33 cellular contexts compared by ENCODE assay signal in the genomic region with DNA sequence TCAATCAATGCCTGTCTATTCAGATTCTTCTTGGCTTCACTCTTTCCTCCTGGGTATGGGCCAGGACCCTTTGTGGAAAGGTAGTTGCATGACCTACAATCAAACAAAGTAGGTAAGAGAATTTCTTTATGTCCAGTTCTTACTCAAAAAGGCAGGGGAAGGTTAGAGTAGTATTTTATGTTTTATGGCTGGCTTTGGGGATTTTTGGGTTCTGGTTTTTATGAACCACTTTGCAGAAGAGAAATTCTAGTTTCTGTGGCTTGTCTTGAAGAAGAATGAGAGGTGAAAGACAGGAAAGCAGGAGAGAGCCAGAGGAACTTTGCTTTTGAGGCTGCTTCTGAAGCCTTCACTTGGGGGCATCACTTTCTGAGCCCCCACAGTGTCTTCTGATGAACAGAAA. TPM values are rescaled to one million over a fixed set of nuclear protein-coding genes. Genes with fewer than 3 reads are reported as not detected.
A peak's percentile ranks its signal among the peaks of the same experiment; 100 is the strongest.
DNase-seq lines count a peak whose midpoint lies in the region; ATAC-seq, FAIRE-seq and TF ChIP-seq lines count a peak whose summit lies in the region.
"Had no signal": no experiment of that assay in that cellular context is flagged by ENCODE, and none has a peak within 500 bp of the region (broad histone marks: within the 10 kb centered on the region; RNA-seq: fewer than 3 reads in every experiment).

No MANE protein-coding gene starts in this region.

- no peak overlapping the region for H3K4me3 ChIP-seq in HepG2 (replicated peaks in 1 of 3; ENCODE audit: insufficient read depth in 1 of 3, low read depth in 2 of 3, low read length in 3 of 3)
- H3K4me3 ChIP-seq: GM23338 had no signal

- no peak for ATAC-seq in activated naive CD8-positive, alpha-beta T cell treated with anti-CD3 and anti-CD28 coated beads, Interleukin-2, amount 10 ng/mL, durations not matched to agents 7 days and 5 days (ENCODE audit: low read depth)
- ATAC-seq in activated T-helper 17 cell treated with anti-CD3 and anti-CD28 coated beads, Interleukin-2, amount 50 U/mL, for 72 hours (replicated peaks), result peak; percentile 34
- no peak for ATAC-seq in HepG2
- ATAC-seq: GM23338, Panc1, T-cell had no signal

- H3K9ac ChIP-seq in HepG2 (ENCODE audit: insufficient read depth, low read depth, low read length), result no peak overlapping the region

- peaks cover 1% of the 10 kb centered on the region for H3K4me1 Mint-ChIP-seq in activated naive CD8-positive, alpha-beta T cell treated with anti-CD3 and anti-CD28 coated beads, Interleukin-2, amount 10 ng/mL, durations not matched to agents 7 days and 5 days
- peaks cover 2% of the 10 kb centered on the region for H3K4me1 Mint-ChIP-seq in activated naive CD8-positive, alpha-beta T cell treated with anti-CD3 and anti-CD28 coated beads for 36 hours
- H3K4me1 Mint-ChIP-seq in activated T-helper 17 cell treated with anti-CD3 and anti-CD28 coated beads, Interleukin-2, amount 50 U/mL, for 72 hours, result peaks cover 6% of the 10 kb centered on the region
- H3K4me1 Mint-ChIP-seq: CD14-positive monocyte; CD8-positive, alpha-beta memory T cell; GM23338; IgD-negative memory B cell; T-cell had no signal

- H3K27ac Mint-ChIP-seq in activated naive CD8-positive, alpha-beta T cell treated with anti-CD3 and anti-CD28 coated beads, Interleukin-2, amount 10 ng/mL, durations not matched to agents 7 days and 5 days, result peak overlapping the region; percentile 37
- no peak overlapping the region for H3K27ac Mint-ChIP-seq in activated naive CD8-positive, alpha-beta T cell treated with anti-CD3 and anti-CD28 coated beads for 36 hours
- no peak overlapping the region for H3K27ac Mint-ChIP-seq in activated T-helper 17 cell treated with anti-CD3 and anti-CD28 coated beads, Interleukin-2, amount 50 U/mL, for 72 hours
- H3K27ac Mint-ChIP-seq: CD8-positive, alpha-beta memory T cell; GM23338; H9; IgD-negative memory B cell; T-cell had no signal

- in situ Hi-C loops in HepG2 (cut with HindIII; ENCODE audit: extremely low pct_ligation_motif_present, low pct_unique_long_range_greater_than_20kb), result no loop called here

- H2AFZ ChIP-seq in HepG2 (ENCODE audit: low read length), result no peak overlapping the region
- H2AFZ ChIP-seq: GM23338 had no signal

- no peak for DNase-seq in activated naive CD8-positive, alpha-beta T cell treated with anti-CD3 and anti-CD28 coated beads, Interleukin-2, amount 10 ng/mL, durations not matched to agents 7 days and 5 days
- DNase-seq in activated naive CD8-positive, alpha-beta T cell treated with anti-CD3 and anti-CD28 coated beads for 36 hours, result no peak
- DNase-seq in GM20000 (ENCODE audit: low spot score) (peak; percentile 44), NCI-H82 treated with DMSO at 0.1 percent for 48 hours (lab: John Stamatoyannopoulos, UW; ENCODE audit: unreplicated experiment) (no peak), HepG2 (ENCODE audit: low spot score) (no peak), DMS53 treated with DMSO at 0.1 percent for 48 hours (lab: John Stamatoyannopoulos, UW; ENCODE audit: unreplicated experiment) (no peak), hippocampal formation (lab: John Stamatoyannopoulos, UW) (no peak)
- DNase-seq: 8988T; ACHN; BE2C; CD8-positive, alpha-beta memory T cell; DMS 273 treated with DMSO at 0.1 percent for 48 hours; DMS79 treated with DMSO at 0.1 percent for 48 hours; GF-D8; H9; Karpas-422; NCI-H1092; NCI-H1417 treated with DMSO at 0.1 percent for 48 hours; NCI-H187; NCI-H2081 treated with DMSO at 0.1 percent for 48 hours; NCI-H2171 treated with DMSO at 0.1 percent for 48 hours; NCI-H446; NCI-H526; NCI-H82; SHP77; T-cell had no signal

- peaks cover 4% of the 10 kb centered on the region for H3K9me3 Mint-ChIP-seq in activated naive CD8-positive, alpha-beta T cell treated with anti-CD3 and anti-CD28 coated beads, Interleukin-2, amount 10 ng/mL, durations not matched to agents 7 days and 5 days
- peaks cover 6% of the 10 kb centered on the region for H3K9me3 Mint-ChIP-seq in activated naive CD8-positive, alpha-beta T cell treated with anti-CD3 and anti-CD28 coated beads for 36 hours
- no peaks in the 10 kb centered on the region for H3K9me3 Mint-ChIP-seq in activated T-helper 17 cell treated with anti-CD3 and anti-CD28 coated beads, Interleukin-2, amount 50 U/mL, for 72 hours
- H3K9me3 Mint-ChIP-seq: GM23338, H9, T-cell had no signal

- no peak for TF ChIP-seq POLR2A in HepG2 (IDR thresholded peaks at IDR 0.05; ENCODE audit: insufficient read depth in 1 of 2, low read depth in 2 of 2, low read length in 2 of 2)

- TF ChIP-seq RAD21 in HepG2 (CRISPR knock-in tag; IDR thresholded peaks at IDR 0.05), result no peak

- BruUV-seq in HepG2 (replicated peaks; lab: Mats Ljungman, UMichigan), result no TSS peak

- no peaks in the 10 kb centered on the region for H3K9me3 ChIP-seq in HepG2 (ENCODE audit: low read length)
- H3K9me3 ChIP-seq: BE2C had no signal

- CTCF ChIA-PET in HepG2 (lab: Yijun Ruan, JAX; ENCODE audit: low intra/inter-chr PET ratio, low total read pairs), result no interaction called here

- H3K27ac ChIP-seq in HepG2 (ENCODE audit: extremely low read length, insufficient read depth, low read length), result no peak overlapping the region
- H3K27ac ChIP-seq: RWPE1 had no signal

- no peak for FAIRE-seq in HepG2 (lab: Jason Lieb, UNC)

- no peaks in the 10 kb centered on the region for H4K20me1 ChIP-seq in HepG2 (ENCODE audit: insufficient read depth, low read length)

- H3K79me2 ChIP-seq in HepG2 (ENCODE audit: insufficient read depth, low read length), result no peaks in the 10 kb centered on the region

- H3K4me2 ChIP-seq in HepG2 (ENCODE audit: low read depth, low read length), result no peak overlapping the region
- H3K4me2 ChIP-seq: GM23338 had no signal

- intact Hi-C loops in HepG2 (cut with micrococcal nuclease; ENCODE audit: unreplicated experiment), result no loop called here

- no peak overlapping the region for H3K4me3 Mint-ChIP-seq in activated naive CD8-positive, alpha-beta T cell treated with anti-CD3 and anti-CD28 coated beads, Interleukin-2, amount 10 ng/mL, durations not matched to agents 7 days and 5 days
- no peak overlapping the region for H3K4me3 Mint-ChIP-seq in activated naive CD8-positive, alpha-beta T cell treated with anti-CD3 and anti-CD28 coated beads for 36 hours
- H3K4me3 Mint-ChIP-seq in activated T-helper 17 cell treated with anti-CD3 and anti-CD28 coated beads, Interleukin-2, amount 50 U/mL, for 72 hours, result no peak overlapping the region
- H3K4me3 Mint-ChIP-seq: CD14-positive monocyte; CD8-positive, alpha-beta memory T cell; GM23338; H9; IgD-negative memory B cell; T-cell had no signal

- POLR2A ChIA-PET in activated naive CD8-positive, alpha-beta T cell treated with anti-CD3 and anti-CD28 coated beads, Interleukin-2, amount 10 ng/mL, durations not matched to agents 7 days and 5 days (lab: Charles Lee), result no interaction called here
- POLR2A ChIA-PET in HepG2 (lab: Yijun Ruan, JAX), result no interaction called here

- TF ChIP-seq CTCF in GM20000 (IDR thresholded peaks at IDR 0.05; ENCODE audit: extremely low read depth, missing control alignments), result no peak
- TF ChIP-seq CTCF in HepG2 (CRISPR knock-in tag; IDR thresholded peaks at IDR 0.05), result no peak

- no peak for TF ChIP-seq EP300 in HepG2 (IDR thresholded peaks at IDR 0.05; ENCODE audit: low read depth in 2 of 2, low read length in 2 of 2)
- TF ChIP-seq EP300 in HepG2 (CRISPR knock-in tag; IDR thresholded peaks at IDR 0.05; ENCODE audit: borderline replicate concordance), result no peak

- H3K27me3 ChIP-seq in HepG2 (ENCODE audit: control insufficient read depth in 1 of 2, insufficient read depth in 2 of 2, low read length in 2 of 2), result peaks cover 0 to 2% of the 10 kb centered on the region in 2 experiments; a peak in 3 of 5 replicates
- H3K27me3 ChIP-seq: BE2C had no signal

- H3K27me3 Mint-ChIP-seq in activated naive CD8-positive, alpha-beta T cell treated with anti-CD3 and anti-CD28 coated beads, Interleukin-2, amount 10 ng/mL, durations not matched to agents 7 days and 5 days, result peaks cover 20% of the 10 kb centered on the region
- H3K27me3 Mint-ChIP-seq in activated naive CD8-positive, alpha-beta T cell treated with anti-CD3 and anti-CD28 coated beads for 36 hours, result peaks cover 31% of the 10 kb centered on the region
- peaks cover 9% of the 10 kb centered on the region for H3K27me3 Mint-ChIP-seq in activated T-helper 17 cell treated with anti-CD3 and anti-CD28 coated beads, Interleukin-2, amount 50 U/mL, for 72 hours
- H3K27me3 Mint-ChIP-seq: IgD-negative memory B cell had no signal

- no peaks in the 10 kb centered on the region for H3K36me3 Mint-ChIP-seq in activated naive CD8-positive, alpha-beta T cell treated with anti-CD3 and anti-CD28 coated beads, Interleukin-2, amount 10 ng/mL, durations not matched to agents 7 days and 5 days
- H3K36me3 Mint-ChIP-seq in activated naive CD8-positive, alpha-beta T cell treated with anti-CD3 and anti-CD28 coated beads for 36 hours, result no peaks in the 10 kb centered on the region
- no peaks in the 10 kb centered on the region for H3K36me3 Mint-ChIP-seq in activated T-helper 17 cell treated with anti-CD3 and anti-CD28 coated beads, Interleukin-2, amount 50 U/mL, for 72 hours (ENCODE audit: low read depth)
- H3K36me3 Mint-ChIP-seq: CD14-positive monocyte; CD8-positive, alpha-beta memory T cell; T-cell had no signal

- no peaks in the 10 kb centered on the region for H3K4me1 ChIP-seq in HepG2 (ENCODE audit: insufficient read depth, low read length)
- H3K4me1 ChIP-seq: BE2C had no signal

- H3K36me3 ChIP-seq in HepG2 (replicated peaks in 1 of 2; ENCODE audit: control insufficient read depth in 1 of 2, insufficient read depth in 2 of 2, low read length in 2 of 2), result no peaks in the 10 kb centered on the region
- H3K36me3 ChIP-seq: BE2C had no signal

RNA-seq across cellular contexts. Expression of gene CRHBP, which starts 14.7 kb away (rescaled TPM):
- under 1 TPM in 1 of 2 experiments, not detected in 1; 0.20 TPM for total RNA-seq in activated naive CD8-positive, alpha-beta T cell treated with anti-CD3 and anti-CD28 coated beads, Interleukin-2, amount 10 ng/mL, durations not matched to agents 7 days and 5 days
- not detected for total RNA-seq in activated naive CD8-positive, alpha-beta T cell treated with anti-CD3 and anti-CD28 coated beads for 36 hours
- total RNA-seq in activated T-helper 17 cell treated with anti-CD3 and anti-CD28 coated beads, Interleukin-2, amount 50 U/mL, for 72 hours, result under 1 TPM; 0.19 to 0.66 TPM
- not detected in 2 replicates for total RNA-seq in HepG2 (2016; rRNA removed; fragmentation: Illumina TruSeq; extraction: Trizol)
- total RNA-seq in HepG2 (2016; cell fraction: cytosol; rRNA removed; fragmentation: Illumina TruSeq; extraction: Trizol; ENCODE audit: low read depth), result not detected in 2 replicates
- not detected in 2 replicates for total RNA-seq in HepG2 (2016; cell fraction: insoluble cytoplasmic fraction; rRNA removed; fragmentation: Illumina TruSeq; extraction: Trizol)
- total RNA-seq in HepG2 (2016; cell fraction: membrane; rRNA removed; fragmentation: Illumina TruSeq; extraction: Trizol), result not detected in 2 replicates
- total RNA-seq in HepG2 (2016; cell fraction: nucleus; rRNA removed; fragmentation: Illumina TruSeq; extraction: Trizol), result not detected in 2 replicates
- polyA plus RNA-seq in HepG2 (2011; rRNA removed), result not detected in 2 replicates
- not detected in 2 replicates for polyA plus RNA-seq in HepG2 (2011; cell fraction: cytosol; rRNA removed)
- 0.26 TPM in 1 of 2 replicates, not detected in the other for polyA plus RNA-seq in HepG2 (2011; cell fraction: nucleus; rRNA removed)
- not detected in 2 replicates for polyA plus RNA-seq in HepG2 (2012)
- polyA plus RNA-seq in HepG2 (2016; cell fraction: cytosol; fragmentation: Illumina TruSeq; extraction: Trizol; ENCODE audit: low read depth), result not detected in 2 replicates
- polyA plus RNA-seq in HepG2 (2016; cell fraction: insoluble cytoplasmic fraction; fragmentation: Illumina TruSeq; extraction: Trizol; ENCODE audit: low read depth), result not detected in 2 replicates
- not detected in 2 replicates for polyA plus RNA-seq in HepG2 (2016; cell fraction: membrane; fragmentation: Illumina TruSeq; extraction: Trizol; ENCODE audit: low read depth)
- not detected in 2 replicates for polyA plus RNA-seq in HepG2 (2016; cell fraction: nucleus; fragmentation: Illumina TruSeq; extraction: Trizol; ENCODE audit: insufficient read depth, low read depth)
- not detected in 2 replicates for polyA minus RNA-seq in HepG2 (2011; rRNA and poly(A)+ RNA removed; ENCODE audit: low replicate concordance)
- not detected in 2 replicates for polyA minus RNA-seq in HepG2 (2011; cell fraction: cytosol; rRNA and poly(A)+ RNA removed)
- polyA minus RNA-seq in HepG2 (2011; cell fraction: nucleus; rRNA and poly(A)+ RNA removed), result 0.77 TPM in 1 of 2 replicates, not detected in the other
- total RNA-seq: CD8-positive, alpha-beta memory T cell; GM23338; H9; SK-MEL-5 had no signal
- polyA plus RNA-seq: CD14-positive monocyte; CD8-positive, alpha-beta memory T cell; GM23338; IgD-negative memory B cell had no signal
